In the genomic region with DNA sequence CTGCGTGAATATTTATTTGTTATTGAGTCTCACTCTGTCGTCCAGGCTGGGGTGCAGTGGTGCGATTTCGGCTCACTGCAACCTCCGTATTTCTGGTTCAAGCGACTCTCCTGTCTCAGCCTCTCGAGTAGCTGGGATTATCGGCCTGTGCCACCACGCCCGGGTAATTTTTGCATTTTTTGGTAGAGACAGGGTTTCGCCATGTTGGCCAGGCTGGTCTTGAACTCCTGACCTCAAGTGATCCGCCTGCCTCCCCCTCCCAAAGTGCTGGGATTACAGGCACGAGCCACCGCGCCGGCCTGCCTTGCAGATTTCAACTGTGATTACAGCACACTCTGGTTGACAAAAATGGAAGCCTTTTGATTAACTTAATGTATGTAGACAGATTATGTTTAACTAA, we compare ENCODE assay signal across 21 cellular contexts.
"Had no signal": no experiment of that assay in that cellular context is flagged by ENCODE, and none has a peak within 500 bp of the region (broad histone marks: within the 10 kb centered on the region; RNA-seq: fewer than 3 reads in every experiment).

No MANE protein-coding gene starts in this region.

- H3K27ac ChIP-seq: coronary artery, parathyroid adenoma, psoas muscle, right lobe of liver, thoracic aorta, transverse colon had no signal

- H3K79me2 ChIP-seq: parathyroid adenoma had no signal

- H3K4me3 Mint-ChIP-seq: endodermal cell; nephron; stimulated activated memory B cell treated with anti-CD40 and anti-IgM and Interleukin-4, amounts not matched to agents 10 μg/mL and 1 μg/mL and 100 μg/mL, for 72 hours; stimulated activated naive CD8-positive, alpha-beta T cell treated with anti-CD3 and anti-CD28 coated beads, Interleukin-15, Interleukin-2, amounts not matched to agents 100 ng/mL and 50 ng/mL, for 24 hours had no signal

- H2AFZ ChIP-seq: parathyroid adenoma had no signal

- H3K27me3 Mint-ChIP-seq: naive B cell; stimulated activated memory B cell treated with anti-CD40 and anti-IgM and Interleukin-4, amounts not matched to agents 10 μg/mL and 1 μg/mL and 100 μg/mL, for 72 hours; stimulated activated naive CD8-positive, alpha-beta T cell treated with anti-CD3 and anti-CD28 coated beads, Interleukin-15, Interleukin-2, amounts not matched to agents 100 ng/mL and 50 ng/mL, for 24 hours had no signal

- H3K27ac Mint-ChIP-seq: endodermal cell; naive B cell; nephron; stimulated activated memory B cell treated with anti-CD40 and anti-IgM and Interleukin-4, amounts not matched to agents 10 μg/mL and 1 μg/mL and 100 μg/mL, for 72 hours; stimulated activated naive CD8-positive, alpha-beta T cell treated with anti-CD3 and anti-CD28 coated beads, Interleukin-15, Interleukin-2, amounts not matched to agents 100 ng/mL and 50 ng/mL, for 24 hours had no signal

- ATAC-seq: left ventricle myocardium superior; psoas muscle; stimulated activated memory B cell treated with anti-CD40 and anti-IgM and Interleukin-4, amounts not matched to agents 10 μg/mL and 1 μg/mL and 100 μg/mL, for 72 hours had no signal

- H3K36me3 ChIP-seq: right lobe of liver, thoracic aorta, transverse colon had no signal

- H3K36me3 Mint-ChIP-seq: naive B cell; stimulated activated memory B cell treated with anti-CD40 and anti-IgM and Interleukin-4, amounts not matched to agents 10 μg/mL and 1 μg/mL and 100 μg/mL, for 72 hours had no signal

- H3K9ac ChIP-seq: parathyroid adenoma had no signal

- DNase-seq: effector CD4-positive, alpha-beta T cell; endodermal cell; erythroblast; foreskin melanocyte; hippocampal formation; left ventricle myocardium superior; mesenchymal stem cell; midbrain; naive B cell; psoas muscle; retina; right lobe of liver; stimulated activated CD4-positive, alpha-beta T cell treated with anti-CD3 and anti-CD28 coated beads, Interleukin-4, amount 100 ng/mL, for 24 hours; transverse colon had no signal

- H3K27me3 ChIP-seq: right lobe of liver, transverse colon had no signal

- H3K4me1 Mint-ChIP-seq: endodermal cell; naive B cell; nephron; stimulated activated memory B cell treated with anti-CD40 and anti-IgM and Interleukin-4, amounts not matched to agents 10 μg/mL and 1 μg/mL and 100 μg/mL, for 72 hours had no signal

- H3K4me1 ChIP-seq: parathyroid adenoma, psoas muscle, right lobe of liver, transverse colon had no signal

- H3K9me3 ChIP-seq: psoas muscle, right lobe of liver, thoracic aorta, transverse colon had no signal

- H3K9me3 Mint-ChIP-seq: endodermal cell, nephron had no signal

- H3K4me3 ChIP-seq: coronary artery, lung, psoas muscle, thoracic aorta, transverse colon had no signal
